Comparison of ENCODE assay signal across 10 cellular contexts in the genomic region with DNA sequence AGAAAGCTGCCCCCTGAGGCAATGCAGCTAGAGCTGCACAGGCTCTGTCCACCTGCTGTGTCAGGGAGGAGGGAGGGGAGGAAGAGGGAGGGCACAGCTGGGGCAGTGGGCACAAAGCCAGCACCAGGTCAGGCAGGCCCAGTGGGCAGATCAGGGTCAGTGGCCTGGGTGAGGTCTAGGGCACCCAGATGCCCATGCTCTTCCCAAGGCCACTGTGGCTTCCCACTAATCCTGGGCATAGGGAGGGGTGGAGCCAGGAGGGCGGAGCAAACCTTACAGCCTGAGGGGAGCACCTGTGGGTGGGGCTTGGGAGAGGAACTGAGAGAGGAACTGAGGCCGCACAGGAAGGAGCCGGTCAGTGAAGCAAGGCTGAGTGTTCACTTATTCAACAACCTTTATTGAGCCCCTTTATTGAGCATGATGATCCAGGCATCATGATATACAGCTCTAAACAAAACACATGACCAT. TPM values are rescaled to one million over a fixed set of nuclear protein-coding genes. Genes with fewer than 3 reads are reported as not detected.
A peak's percentile ranks its signal among the peaks of the same experiment; 100 is the strongest.
DNase-seq lines count a peak whose midpoint lies in the region; ATAC-seq and TF ChIP-seq lines count a peak whose summit lies in the region.
"Had no signal": no experiment of that assay in that cellular context is flagged by ENCODE, and none has a peak within 500 bp of the region (broad histone marks: within the 10 kb centered on the region; RNA-seq: fewer than 3 reads in every experiment).

No MANE protein-coding gene starts in this region.

- no peak for TF ChIP-seq CTCF in activated CD8-positive, alpha-beta T cell treated with anti-CD3 and anti-CD28 coated beads for 36 hours (IDR thresholded peaks at IDR 0.05)

- no peaks in the 10 kb centered on the region for H3K36me3 Mint-ChIP-seq in activated CD8-positive, alpha-beta T cell treated with anti-CD3 and anti-CD28 coated beads for 36 hours (ENCODE audit: low read depth)
- no peaks in the 10 kb centered on the region for H3K36me3 Mint-ChIP-seq in activated naive CD4-positive, alpha-beta T cell treated with anti-CD3 and anti-CD28 coated beads for 36 hours (ENCODE audit: low read depth)
- H3K36me3 Mint-ChIP-seq: activated naive CD4-positive, alpha-beta T cell treated with anti-CD3 and anti-CD28 coated beads, Interleukin-2, amount 50 U/mL, for 24 hours had no signal

- intact Hi-C loops in activated CD8-positive, alpha-beta T cell treated with anti-CD3 and anti-CD28 coated beads for 36 hours (cut with micrococcal nuclease) = no loop called here
- intact Hi-C loops in activated naive CD4-positive, alpha-beta T cell treated with anti-CD3 and anti-CD28 coated beads for 36 hours (cut with micrococcal nuclease) = no loop called here

- no peaks in the 10 kb centered on the region for H3K9me3 Mint-ChIP-seq in activated CD8-positive, alpha-beta T cell treated with anti-CD3 and anti-CD28 coated beads for 36 hours
- no peaks in the 10 kb centered on the region for H3K9me3 Mint-ChIP-seq in activated naive CD4-positive, alpha-beta T cell treated with anti-CD3 and anti-CD28 coated beads for 36 hours
- H3K9me3 Mint-ChIP-seq: activated naive CD4-positive, alpha-beta T cell treated with anti-CD3 and anti-CD28 coated beads, Interleukin-2, amount 50 U/mL, for 24 hours had no signal

- H3K4me3 Mint-ChIP-seq in activated CD8-positive, alpha-beta T cell treated with anti-CD3 and anti-CD28 coated beads for 36 hours = no peak overlapping the region
- no peak overlapping the region for H3K4me3 Mint-ChIP-seq in activated naive CD4-positive, alpha-beta T cell treated with anti-CD3 and anti-CD28 coated beads for 36 hours
- H3K4me3 Mint-ChIP-seq: activated naive CD4-positive, alpha-beta T cell treated with anti-CD3 and anti-CD28 coated beads, Interleukin-2, amount 50 U/mL, for 24 hours had no signal

- POLR2A ChIA-PET in activated CD8-positive, alpha-beta T cell treated with anti-CD3 and anti-CD28 coated beads for 36 hours (lab: Charles Lee) = no interaction called here

- no peaks in the 10 kb centered on the region for H3K4me1 Mint-ChIP-seq in activated CD8-positive, alpha-beta T cell treated with anti-CD3 and anti-CD28 coated beads for 36 hours (ENCODE audit: low read depth)
- H3K4me1 Mint-ChIP-seq in activated naive CD4-positive, alpha-beta T cell treated with anti-CD3 and anti-CD28 coated beads for 36 hours (ENCODE audit: low read depth) = no peaks in the 10 kb centered on the region
- H3K4me1 Mint-ChIP-seq: activated naive CD4-positive, alpha-beta T cell treated with anti-CD3 and anti-CD28 coated beads, Interleukin-2, amount 50 U/mL, for 24 hours had no signal

- no peak overlapping the region for H3K27ac Mint-ChIP-seq in activated CD8-positive, alpha-beta T cell treated with anti-CD3 and anti-CD28 coated beads for 36 hours
- H3K27ac Mint-ChIP-seq in activated naive CD4-positive, alpha-beta T cell treated with anti-CD3 and anti-CD28 coated beads for 36 hours = no peak overlapping the region
- H3K27ac Mint-ChIP-seq: activated naive CD4-positive, alpha-beta T cell treated with anti-CD3 and anti-CD28 coated beads, Interleukin-2, amount 50 U/mL, for 24 hours had no signal

- peak; percentile 97 for ATAC-seq in HG02623 (IDR thresholded peaks at IDR 0.05; ENCODE audit: unreplicated experiment)
- ATAC-seq in activated CD8-positive, alpha-beta T cell treated with anti-CD3 and anti-CD28 coated beads for 36 hours = no peak

- CTCF ChIA-PET in activated CD8-positive, alpha-beta T cell treated with anti-CD3 and anti-CD28 coated beads for 36 hours (lab: Charles Lee) = interaction anchor here (0.8 to 5.4 kb wide), 5 partner anchors 11 to 82 kb away, joined by 3 to 41 read pairs (median 4); no protein-coding TSS in a partner anchor
- CTCF ChIA-PET in activated naive CD4-positive, alpha-beta T cell treated with anti-CD3 and anti-CD28 coated beads for 36 hours (lab: Charles Lee) = interaction anchor here (1.6 to 3.1 kb wide), 3 partner anchors 13 to 113 kb away, joined by 3 to 11 read pairs (median 4); no protein-coding TSS in a partner anchor

- TF ChIP-seq RAD21 in Ishikawa (IDR thresholded peaks at IDR 0.05; ENCODE audit: low read depth) = no peak

- peaks cover 26% of the 10 kb centered on the region for H3K27me3 Mint-ChIP-seq in activated CD8-positive, alpha-beta T cell treated with anti-CD3 and anti-CD28 coated beads for 36 hours
- peaks cover 7% of the 10 kb centered on the region for H3K27me3 Mint-ChIP-seq in activated naive CD4-positive, alpha-beta T cell treated with anti-CD3 and anti-CD28 coated beads for 36 hours (ENCODE audit: low read depth)

- no peak for TF ChIP-seq EP300 in Ishikawa (IDR thresholded peaks at IDR 0.05; ENCODE audit: borderline replicate concordance)

- peak; percentile 8 for DNase-seq in DMS 273 (lab: John Stamatoyannopoulos, UW; ENCODE audit: unreplicated experiment)
- no peak for DNase-seq in DMS 273 treated with DMSO at 0.1 percent for 48 hours (lab: John Stamatoyannopoulos, UW)
- peak; percentile 24 for DNase-seq in myocyte (ENCODE audit: low read depth)
- DNase-seq in activated CD8-positive, alpha-beta T cell treated with anti-CD3 and anti-CD28 coated beads for 36 hours = no peak
- DNase-seq in activated naive CD4-positive, alpha-beta T cell treated with anti-CD3 and anti-CD28 coated beads for 36 hours = no peak
- DNase-seq in NK-92 treated with Interleukin-12 subunit alpha and Interleukin-12 subunit beta, amount 100 ng/mL, for 24 hours (lab: John Stamatoyannopoulos, UW) = no peak

TF ChIP-seq in Ishikawa, 13 proteins besides CTCF, POLR2A, EP300 and RAD21:
- 0 out of 2 replicates have a peak, but pooled peaks have one; percentile 23 for TF ChIP-seq NFIC (IDR thresholded peaks at IDR 0.05)
- TF ChIP-seq YY1 (IDR thresholded peaks at IDR 0.05; ENCODE audit: low read depth) = no peak
- TF ChIP-seq TEAD4 (IDR thresholded peaks at IDR 0.05) = no peak
TF ChIP-seq in Ishikawa: peak in this region for 1.

RNA-seq across cellular contexts. Expression of a gene that starts 55.1 kb away (rescaled TPM):
- total RNA-seq in myocyte = not detected in 2 replicates
- polyA plus RNA-seq in myocyte (2012) = not detected
- total RNA-seq in activated CD8-positive, alpha-beta T cell treated with anti-CD3 and anti-CD28 coated beads for 36 hours = not detected
- not detected for total RNA-seq in activated naive CD4-positive, alpha-beta T cell treated with anti-CD3 and anti-CD28 coated beads for 36 hours
- total RNA-seq: fibroblast of villous mesenchyme had no signal

Comparison
In these comparisons a context has a peak if more than half of its experiments do, and no peak if none do; other contexts are left out.
1. DNase-seq: peak in DMS 273 (single experiment) and myocyte (single experiment); none in DMS 273 treated with DMSO at 0.1 percent for 48 hours (single experiment), activated CD8-positive, alpha-beta T cell treated with anti-CD3 and anti-CD28 coated beads for 36 hours (single experiment), activated naive CD4-positive, alpha-beta T cell treated with anti-CD3 and anti-CD28 coated beads for 36 hours (single experiment) and NK-92 treated with Interleukin-12 subunit alpha and Interleukin-12 subunit beta, amount 100 ng/mL, for 24 hours (single experiment).